Comparison of ENCODE assay signal across 8 cellular contexts in genomic region chr1:90707363-90707710, GRCh38. TPM values are rescaled to one million over a fixed set of nuclear protein-coding genes. Genes with fewer than 3 reads are reported as not detected.
A peak's percentile ranks its signal among the peaks of the same experiment; 100 is the strongest.
DNase-seq lines count a peak whose midpoint lies in the region; ATAC-seq, FAIRE-seq and TF ChIP-seq lines count a peak whose summit lies in the region.

No MANE protein-coding gene starts in this region.

- H3K4me3 ChIP-seq in AG10803 (ENCODE audit: low read length) (no peak overlapping the region), bronchial epithelial cell (ENCODE audit: low read depth, low read length) (no peak overlapping the region), mesodermal cell (ENCODE audit: extremely low read depth, insufficient read depth, low read length, poor library complexity, severe bottlenecking) (peak overlapping the region; percentile 21), SJCRH30 (no peak overlapping the region)

- TF ChIP-seq CTCF in AG10803 (conservative IDR thresholded peaks at IDR 0.05; ENCODE audit: low read length) (no peak), bronchial epithelial cell (IDR thresholded peaks at IDR 0.05; ENCODE audit: insufficient read depth, low read length, severe bottlenecking) (no peak), CD14-positive monocyte (IDR thresholded peaks at IDR 0.05) (no peak)

- 0 to 2% methylated on average over 10 to 14 of the region's 21 CpGs for WGBS in mesodermal cell (ENCODE audit: insufficient coverage in 2 of 2), 2 experiments

- TF ChIP-seq RAD21 in Ishikawa (IDR thresholded peaks at IDR 0.05; ENCODE audit: low read depth): no peak

- peak overlapping the region in 1 of 2 donors; percentile 85 for H3K4me3 Mint-ChIP-seq in CD14-positive monocyte

- ATAC-seq in HG03469 (IDR thresholded peaks at IDR 0.05; ENCODE audit: unreplicated experiment) (no peak), HG02970 (IDR thresholded peaks at IDR 0.05; ENCODE audit: low FRiP score, unreplicated experiment) (no peak)

- peaks cover 0 to 12% of the 10 kb centered on the region in 2 donors for H3K36me3 Mint-ChIP-seq in CD14-positive monocyte

- H3K36me3 ChIP-seq in bronchial epithelial cell (ENCODE audit: control insufficient read depth, insufficient read depth, low read length) (no peaks in the 10 kb centered on the region), mesodermal cell (ENCODE audit: control insufficient read depth, insufficient read depth, low read length) (no peaks in the 10 kb centered on the region), SJCRH30 (no peaks in the 10 kb centered on the region)

- peaks cover 5% of the 10 kb centered on the region for H3K4me1 ChIP-seq in mesodermal cell (ENCODE audit: control insufficient read depth, insufficient read depth, low read length, poor library complexity, severe bottlenecking)
- H3K4me1 ChIP-seq in SJCRH30: 0 out of 2 replicates have a peak, but pooled peaks cover 2% of the 10 kb centered on the region

- H3K9me3 ChIP-seq in mesodermal cell (ENCODE audit: control insufficient read depth, low read length): no peaks in the 10 kb centered on the region
- no peaks in the 10 kb centered on the region for H3K9me3 ChIP-seq in SJCRH30 (replicated peaks)

- no peak for TF ChIP-seq EP300 in Ishikawa (IDR thresholded peaks at IDR 0.05; ENCODE audit: borderline replicate concordance)

- H3K27ac ChIP-seq in mesodermal cell (ENCODE audit: low read depth, low read length, severe bottlenecking): no peak overlapping the region
- no peak overlapping the region for H3K27ac ChIP-seq in SJCRH30

- peaks cover 55% of the 10 kb centered on the region for H3K27me3 ChIP-seq in bronchial epithelial cell (ENCODE audit: control insufficient read depth, insufficient read depth, low read length)
- H3K27me3 ChIP-seq in SJCRH30: 0 out of 2 replicates have a peak, but pooled peaks cover 3% of the 10 kb centered on the region

- H3K27ac Mint-ChIP-seq in CD14-positive monocyte: peak overlapping the region in 1 of 7 donors; percentile 13

- peaks cover 0 to 44% (median 38%) of the 10 kb centered on the region in 7 donors for H3K9me3 Mint-ChIP-seq in CD14-positive monocyte

- FAIRE-seq in bronchial epithelial cell (lab: Jason Lieb, UNC): no peak

- H3K27me3 Mint-ChIP-seq in CD14-positive monocyte (ENCODE audit: low read depth in 3 of 3): peaks cover 86 to 94% (median 89%) of the 10 kb centered on the region in 3 donors

- peaks cover 14% of the 10 kb centered on the region for H3K4me1 Mint-ChIP-seq in CD14-positive monocyte

- DNase-seq in AG10803 (ENCODE audit: low read depth) (peak; percentile 12), bronchial epithelial cell (ENCODE audit: low read depth) (peak; percentile 26), SJCRH30 (no peak), CD14-positive monocyte (ENCODE audit: low spot score) (no peak)

- intact Hi-C loops in CD14-positive monocyte (cut with micrococcal nuclease): no loop called here

TF ChIP-seq in Ishikawa, 13 proteins besides CTCF, POLR2A, EP300 and RAD21:
- TF ChIP-seq NFIC (IDR thresholded peaks at IDR 0.05) (no peak), TCF12 (IDR thresholded peaks at IDR 0.05; ENCODE audit: low read depth) (no peak), MAX (IDR thresholded peaks at IDR 0.05) (peak; percentile 32; the same call in 1 of the 2 replicates), FOXM1 (IDR thresholded peaks at IDR 0.05; ENCODE audit: borderline replicate concordance, low read depth) (no peak), REST (IDR thresholded peaks at IDR 0.05; ENCODE audit: low read depth) (peak; percentile 94), CEBPB (IDR thresholded peaks at IDR 0.05) (no peak), USF1 (IDR thresholded peaks at IDR 0.05) (no peak), TAF1 (IDR thresholded peaks at IDR 0.05; ENCODE audit: low read depth) (no peak), TEAD4 (IDR thresholded peaks at IDR 0.05) (no peak), YY1 (IDR thresholded peaks at IDR 0.05; ENCODE audit: low read depth) (no peak), CREB1 (IDR thresholded peaks at IDR 0.05; ENCODE audit: low read depth) (no peak), ZBTB7A (IDR thresholded peaks at IDR 0.05; ENCODE audit: low read depth) (0 out of 2 replicates have a peak, but pooled peaks have one; percentile 41), EGR1 (IDR thresholded peaks at IDR 0.05) (no peak)
TF ChIP-seq in Ishikawa: peak in this region for 3.

RNA-seq across cellular contexts. Expression of gene BARHL2, which starts 9.8 kb away (rescaled TPM):
- not detected in 2 replicates for total RNA-seq in bronchial epithelial cell
- 0.33 TPM for polyA plus RNA-seq in mesodermal cell (2013, experiment 1 of 2)
- polyA plus RNA-seq in mesodermal cell (2013, experiment 2 of 2): not detected
- total RNA-seq in SJCRH30 (2014; rRNA removed; shearing (Covaris generic)): not detected in 2 replicates
- polyA plus RNA-seq in CD14-positive monocyte: not detected

Comparison
In these comparisons a context has a peak if more than half of its experiments do, and no peak if none do; other contexts are left out.
1. DNase-seq: peak in AG10803 (single experiment) and bronchial epithelial cell (single experiment); none in SJCRH30 (0 of 2) and CD14-positive monocyte (single experiment).